In the genomic region with DNA sequence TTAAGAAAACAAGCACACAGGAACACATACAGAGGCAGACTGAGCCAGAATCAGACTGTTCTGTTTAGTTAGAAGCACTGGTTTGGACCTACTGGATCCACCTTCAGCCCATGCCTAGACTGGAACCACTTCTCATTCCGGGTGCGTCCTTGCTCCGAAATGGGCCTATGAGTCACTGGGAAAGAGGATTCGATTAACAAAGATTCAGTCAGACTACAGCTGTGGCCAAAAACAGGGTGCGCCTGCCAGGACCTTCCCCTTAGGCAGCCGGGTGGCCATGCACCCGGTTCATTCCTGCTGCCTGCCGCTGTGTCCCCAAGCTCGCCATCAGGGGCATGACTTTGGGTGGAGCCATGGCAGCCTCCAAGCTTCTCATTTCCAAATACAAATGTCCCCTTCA, we compare ENCODE assay signal across 21 cellular contexts. TPM values are rescaled to one million over a fixed set of nuclear protein-coding genes. Genes with fewer than 3 reads are reported as not detected.
DNase-seq lines count a peak whose midpoint lies in the region; ATAC-seq and TF ChIP-seq lines count a peak whose summit lies in the region.
"Had no signal": no experiment of that assay in that cellular context is flagged by ENCODE, and none has a peak within 500 bp of the region (broad histone marks: within the 10 kb centered on the region; RNA-seq: fewer than 3 reads in every experiment).

No MANE protein-coding gene starts in this region.

- CTCF ChIA-PET in mammary epithelial cell (lab: Charles Lee; ENCODE audit: low non-redundant PET) = no interaction called here
- CTCF ChIA-PET in Calu3 (lab: Charles Lee) = no interaction called here

- H3K36me3 Mint-ChIP-seq in Calu3 (ENCODE audit: insufficient read depth, unreplicated experiment) = no peaks in the 10 kb centered on the region

- peak overlapping the region; percentile 47 for H2AFZ ChIP-seq in mammary epithelial cell (ENCODE audit: low read depth, low read length)

- no peak overlapping the region for H3K9ac ChIP-seq in mammary epithelial cell (ENCODE audit: insufficient read depth, low read length)
- H3K9ac ChIP-seq: BLaER1 had no signal

- intact Hi-C loops in mammary epithelial cell (cut with micrococcal nuclease) (no loop called here), lower leg skin (cut with DNase I; ENCODE audit: low total_unique reads) (no loop called here), gastrocnemius medialis (cut with DNase I; ENCODE audit: low total_unique reads) (no loop called here), Calu3 (cut with micrococcal nuclease; ENCODE audit: unreplicated experiment) (no loop called here)

- no peak for TF ChIP-seq POLR2A in lower leg skin (IDR thresholded peaks at IDR 0.05)
- no peak for TF ChIP-seq POLR2A in gastrocnemius medialis (IDR thresholded peaks at IDR 0.05)

- H3K4me3 ChIP-seq in mammary epithelial cell (replicated peaks in 1 of 3; ENCODE audit: insufficient read depth in 1 of 3, low read depth in 2 of 3, low read length in 3 of 3) (no peak overlapping the region), lower leg skin (ENCODE audit: low read depth, poor library complexity, severe bottlenecking) (no peak overlapping the region), gastrocnemius medialis (no peak overlapping the region)
- H3K4me3 ChIP-seq: A549, BLaER1 had no signal

- no peaks in the 10 kb centered on the region for H4K20me1 ChIP-seq in mammary epithelial cell (ENCODE audit: insufficient read depth, low read length)
- H4K20me1 ChIP-seq: BLaER1 had no signal

- ATAC-seq in gastrocnemius medialis = peak; percentile 46 to 54
- no peak for ATAC-seq in GM21737 (IDR thresholded peaks at IDR 0.05; ENCODE audit: unreplicated experiment)
- ATAC-seq: A549; stimulated activated naive CD8-positive, alpha-beta T cell treated with anti-CD3 and anti-CD28 coated beads, Interleukin-15, Interleukin-2, amounts not matched to agents 100 U/mL and 50 U/mL, for 24 hours had no signal

- H3K27ac Mint-ChIP-seq in Calu3 (ENCODE audit: unreplicated experiment) = no peak overlapping the region
- H3K27ac Mint-ChIP-seq: activated naive CD4-positive, alpha-beta T cell treated with anti-CD3 and anti-CD28 coated beads for 36 hours; activated T-cell treated with anti-CD3 and anti-CD28 coated beads, Interleukin-2, amount 50 U/mL, for 24 hours had no signal

- TF ChIP-seq CTCF in mammary epithelial cell (conservative IDR thresholded peaks at IDR 0.05 in 1 of 2, IDR thresholded peaks at IDR 0.05 in 1 of 2; ENCODE audit: extremely low read depth in 1 of 2, insufficient read depth in 1 of 2, low read depth in 1 of 2, low read length in 2 of 2) (no peak), lower leg skin (IDR thresholded peaks at IDR 0.05) (no peak), gastrocnemius medialis (IDR thresholded peaks at IDR 0.05 in 4 of 5, conservative IDR thresholded peaks at IDR 0.05 in 1 of 5) (no peak), Calu3 (IDR thresholded peaks at IDR 0.05; ENCODE audit: unreplicated experiment) (no peak)

- H3K27ac ChIP-seq in mammary epithelial cell (ENCODE audit: insufficient read depth, low read depth, low read length) = no peak overlapping the region
- no peak overlapping the region for H3K27ac ChIP-seq in gastrocnemius medialis
- H3K27ac ChIP-seq: A549, BLaER1 had no signal

- no peaks in the 10 kb centered on the region for H3K4me1 Mint-ChIP-seq in Calu3 (ENCODE audit: low read depth, unreplicated experiment)

- BruUV-seq in mammary epithelial cell (replicated peaks; lab: Mats Ljungman, UMichigan) (no TSS peak), Calu3 (replicated peaks; lab: Mats Ljungman, UMichigan) (no TSS peak)

- no peaks in the 10 kb centered on the region for H3K9me3 Mint-ChIP-seq in Calu3 (ENCODE audit: low read depth, unreplicated experiment)
- H3K9me3 Mint-ChIP-seq: activated naive CD4-positive, alpha-beta T cell treated with anti-CD3 and anti-CD28 coated beads for 36 hours; activated T-cell treated with anti-CD3 and anti-CD28 coated beads, Interleukin-2, amount 50 U/mL, for 24 hours; central memory CD8-positive, alpha-beta T cell had no signal

- H3K9me3 ChIP-seq in mammary epithelial cell (replicated peaks; ENCODE audit: insufficient read depth, low read length) (no peaks in the 10 kb centered on the region), gastrocnemius medialis (no peaks in the 10 kb centered on the region)
- H3K9me3 ChIP-seq: A549, BLaER1 had no signal

- no peak overlapping the region for H3K4me3 Mint-ChIP-seq in Calu3 (ENCODE audit: low read depth, unreplicated experiment)
- H3K4me3 Mint-ChIP-seq: activated naive CD4-positive, alpha-beta T cell treated with anti-CD3 and anti-CD28 coated beads for 36 hours; activated T-cell treated with anti-CD3 and anti-CD28 coated beads, Interleukin-2, amount 50 U/mL, for 24 hours; central memory CD8-positive, alpha-beta T cell had no signal

- no peaks in the 10 kb centered on the region for H3K27me3 Mint-ChIP-seq in Calu3 (ENCODE audit: unreplicated experiment)
- H3K27me3 Mint-ChIP-seq: activated T-cell treated with anti-CD3 and anti-CD28 coated beads, Interleukin-2, amount 50 U/mL, for 24 hours; central memory CD8-positive, alpha-beta T cell had no signal

- no peak overlapping the region for H3K4me2 ChIP-seq in mammary epithelial cell (ENCODE audit: insufficient read depth, low read depth, low read length)
- H3K4me2 ChIP-seq: A549, BLaER1 had no signal

- dilution Hi-C loops in mammary epithelial cell (cut with HindIII; ENCODE audit: low sequenced_read_pairs) = no loop called here

- H3K36me3 ChIP-seq in mammary epithelial cell (ENCODE audit: insufficient read depth, low read length) (no peaks in the 10 kb centered on the region), gastrocnemius medialis (no peaks in the 10 kb centered on the region)
- H3K36me3 ChIP-seq: BLaER1 had no signal

- WGBS in mammary epithelial cell (ENCODE audit: low coverage, missing lambda C conversion rate) = 5% methylated on average over 8 of the region's 9 CpGs
- WGBS in lower leg skin, 2 donors = 34 to 47% methylated on average over 9 of the region's 9 CpGs

- in situ Hi-C loops in mammary epithelial cell (cut with MboI; ENCODE audit: low sequenced_read_pairs in 2 of 2) (no loop called here), gastrocnemius medialis (cut with MboI; ENCODE audit: low sequenced_read_pairs in 4 of 4) (no loop called here)

- H3K4me1 ChIP-seq in mammary epithelial cell (ENCODE audit: insufficient read depth, low read length) = peaks cover 5% of the 10 kb centered on the region
- H3K4me1 ChIP-seq in gastrocnemius medialis = no peaks in the 10 kb centered on the region
- H3K4me1 ChIP-seq: A549, BLaER1 had no signal

- H3K27me3 ChIP-seq in mammary epithelial cell (ENCODE audit: insufficient read depth, low read length) (no peaks in the 10 kb centered on the region), gastrocnemius medialis (no peaks in the 10 kb centered on the region)
- H3K27me3 ChIP-seq: BLaER1 had no signal

- DNase-seq in AG20443 (ENCODE audit: low spot score) (peak; percentile 40), mammary epithelial cell (peak; percentile 33), lower leg skin (ENCODE audit: low spot score in 2 of 2) (peak; percentile 69 to 88), gastrocnemius medialis (peak in 1 of 2 donors; percentile 42), Calu3 (no peak), NCI-H345 treated with DMSO at 0.1 percent for 48 hours (lab: John Stamatoyannopoulos, UW; ENCODE audit: unreplicated experiment) (no peak)
- DNase-seq in stimulated activated naive CD4-positive, alpha-beta T cell treated with Interleukin-2 at 50 U/mL for 16 hours (lab: John Stamatoyannopoulos, UW) = no peak
- DNase-seq: activated naive CD4-positive, alpha-beta T cell treated with anti-CD3 and anti-CD28 coated beads for 36 hours; activated T-cell treated with anti-CD3 and anti-CD28 coated beads, Interleukin-2, amount 50 U/mL, for 24 hours; NCI-H1417; NCI-H2107; NCI-H524 treated with DMSO at 0.1 percent for 48 hours; RPMI8226; stimulated activated CD4-positive, alpha-beta T cell treated with anti-CD3 and anti-CD28 coated beads, Interleukin-2, amount 100 ng/mL, for 24 hours; stimulated activated naive CD8-positive, alpha-beta T cell treated with anti-CD3 and anti-CD28 coated beads, Interleukin-15, Interleukin-2, amounts not matched to agents 100 U/mL and 50 U/mL, for 24 hours; T1000 had no signal

- H3K79me2 ChIP-seq in mammary epithelial cell (ENCODE audit: insufficient read depth, low read length) = no peaks in the 10 kb centered on the region

RNA-seq across cellular contexts. Expression of gene KCNK5, which starts 14.5 kb away (rescaled TPM):
- total RNA-seq in mammary epithelial cell (1 to 10 TPM in 1 of 2 donors, not detected in 1; 1.3 TPM), lower leg skin (100 to 1,000 TPM in 1 of 4 donors, 10 to 100 TPM in 3; 10.0 to 110 (median 49.7) TPM), gastrocnemius medialis (under 1 TPM in 3 of 4 donors, not detected in 1; 0.07 to 0.22 (median 0.20) TPM), Calu3 (2022) (62.4 and 77.5 TPM in 2 replicates)
- 0.40 TPM for polyA plus RNA-seq in mammary epithelial cell
- not detected for polyA minus RNA-seq in mammary epithelial cell
- total RNA-seq: osteocyte had no signal

Comparison
In these comparisons a context has a peak if more than half of its experiments do, and no peak if none do; other contexts are left out.
1. DNase-seq: peak in AG20443 (single experiment), mammary epithelial cell (single experiment) and lower leg skin (2 of 2); none in Calu3 (single experiment), stimulated activated naive CD4-positive, alpha-beta T cell treated with Interleukin-2 at 50 U/mL for 16 hours (single experiment) and NCI-H345 treated with DMSO at 0.1 percent for 48 hours (single experiment).
2. RNA of gene KCNK5, which starts 14.5 kb away (total RNA-seq): 10.0 to 110 TPM in lower leg skin and 62.4 to 77.5 TPM in Calu3; 1.3 TPM in mammary epithelial cell and 0.07 to 0.22 TPM in gastrocnemius medialis; every median in the first group is over 4 times any median in the second.